26 cellular contexts compared by ENCODE assay signal in genomic region chr10:63735305-63735704, GRCh38.
"Had no signal": no experiment of that assay in that cellular context is flagged by ENCODE, and none has a peak within 500 bp of the region (broad histone marks: within the 10 kb centered on the region; RNA-seq: fewer than 3 reads in every experiment).

No MANE protein-coding gene starts in this region.

- ATAC-seq: Panc1 had no signal

- H3K4me1 ChIP-seq: SJSA1 had no signal

- H3K4me3 ChIP-seq: PC-9, SJSA1 had no signal

- H3K36me3 ChIP-seq: SJSA1 had no signal

- H3K27me3 ChIP-seq: SJSA1 had no signal

- H2AFZ ChIP-seq: PC-9 had no signal

- H3K4me2 ChIP-seq: PC-9 had no signal

- DNase-seq: MM.1S, MV-4-11, NCI-H1092, NCI-H1105, NCI-H1417 treated with DMSO at 0.1 percent for 48 hours, NCI-H1436 treated with DMSO at 0.1 percent for 48 hours, NCI-H1694 treated with DMSO at 0.1 percent for 48 hours, NCI-H187 treated with DMSO at 0.1 percent for 48 hours, NCI-H2029, NCI-H2081, NCI-H2171 treated with DMSO at 0.1 percent for 48 hours, NCI-H226, NCI-H446 treated with DMSO at 0.1 percent for 48 hours, NCI-H510A, NCI-H524, NCI-H526, NCI-H69, NCI-H748 treated with DMSO at 0.1 percent for 48 hours, NCI-H82, PC-9, Right ventricle myocardium superior, SHP77 treated with DMSO at 0.1 percent for 48 hours, SW 1271, T-helper 1 cell had no signal

- H3K27ac ChIP-seq: PC-9, SJSA1 had no signal

- H3K9me3 ChIP-seq: SJSA1 had no signal
